ENCODE assay signal across 2 cellular contexts in genomic region chr5:127088226-127088625, GRCh38.
A peak's percentile ranks its signal among the peaks of the same experiment; 100 is the strongest.
TF ChIP-seq lines count a peak whose summit lies in the region.

No MANE protein-coding gene starts in this region.

TF ChIP-seq in Ishikawa, 13 proteins besides CTCF, POLR2A, EP300 and RAD21:
- no peak for TF ChIP-seq ZBTB7A (IDR thresholded peaks at IDR 0.05; ENCODE audit: low read depth)
- TF ChIP-seq CREB1 (IDR thresholded peaks at IDR 0.05; ENCODE audit: low read depth) = no peak
- TF ChIP-seq CEBPB (IDR thresholded peaks at IDR 0.05) = 0 out of 2 replicates have a peak, but pooled peaks have one; percentile 16

TF ChIP-seq in K562, 482 proteins besides CTCF, POLR2A, EP300 and RAD21:
- TF ChIP-seq FOXJ2 (tag; IDR thresholded peaks at IDR 0.05) (no peak), CEBPG (CRISPR knock-in tag; IDR thresholded peaks at IDR 0.05) (no peak), CEBPG (tag; conservative IDR thresholded peaks at IDR 0.05 in 1 of 2, IDR thresholded peaks at IDR 0.05 in 1 of 2) (peak; percentile 82 to 89), CEBPB (tag; IDR thresholded peaks at IDR 0.05) (peak; percentile 85), KDM1A (IDR thresholded peaks at IDR 0.05) (peak; percentile 49 to 53; a peak in 2 of 4 replicates), RCOR1 (IDR thresholded peaks at IDR 0.05; ENCODE audit: borderline replicate concordance in 1 of 2, low read depth in 2 of 2, low read length in 2 of 2) (peak in 1 of 2 experiments; percentile 68; a peak in 2 of 4 replicates), NEUROD1 (IDR thresholded peaks at IDR 0.05; ENCODE audit: borderline replicate concordance, low read depth, low read length, partially characterized antibody) (no peak), JUN (IDR thresholded peaks at IDR 0.05; ENCODE audit: borderline replicate concordance, low read depth, low read length) (0 out of 2 replicates have a peak, but pooled peaks have one; percentile 20), JUN (CRISPR knock-in tag; IDR thresholded peaks at IDR 0.05; ENCODE audit: borderline replicate concordance) (no peak), FOSL1 (tag; conservative IDR thresholded peaks at IDR 0.05) (peak; percentile 62)
- TF ChIP-seq, protein P1, sequence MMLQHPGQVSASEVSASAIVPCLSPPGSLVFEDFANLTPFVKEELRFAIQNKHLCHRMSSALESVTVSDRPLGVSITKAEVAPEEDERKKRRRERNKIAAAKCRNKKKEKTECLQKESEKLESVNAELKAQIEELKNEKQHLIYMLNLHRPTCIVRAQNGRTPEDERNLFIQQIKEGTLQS (IDR thresholded peaks at IDR 0.05) = peak; percentile 36; the same call in 1 of the 2 replicates
- TF ChIP-seq, protein P1 (CRISPR knock-in tag; conservative IDR thresholded peaks at IDR 0.05) = no peak
- TF ChIP-seq, protein P2, sequence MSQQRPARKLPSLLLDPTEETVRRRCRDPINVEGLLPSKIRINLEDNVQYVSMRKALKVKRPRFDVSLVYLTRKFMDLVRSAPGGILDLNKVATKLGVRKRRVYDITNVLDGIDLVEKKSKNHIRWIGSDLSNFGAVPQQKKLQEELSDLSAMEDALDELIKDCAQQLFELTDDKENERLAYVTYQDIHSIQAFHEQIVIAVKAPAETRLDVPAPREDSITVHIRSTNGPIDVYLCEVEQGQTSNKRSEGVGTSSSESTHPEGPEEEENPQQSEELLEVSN (IDR thresholded peaks at IDR 0.05; ENCODE audit: borderline replicate concordance in 1 of 2, extremely low read depth in 1 of 2, insufficient read depth in 1 of 2, insufficient read length in 1 of 2, low read depth in 1 of 2, low read length in 1 of 2, poor library complexity in 1 of 2, severe bottlenecking in 1 of 2) = no peak
